In genomic region chr16:88430185-88430523, GRCh38 we compare ENCODE assay signal across 10 cellular contexts. TPM values are rescaled to one million over a fixed set of nuclear protein-coding genes. Genes with fewer than 3 reads are reported as not detected.
DNase-seq lines count a peak whose midpoint lies in the region; ATAC-seq lines count a peak whose summit lies in the region.
"Had no signal": no experiment of that assay in that cellular context is flagged by ENCODE, and none has a peak within 500 bp of the region (broad histone marks: within the 10 kb centered on the region; RNA-seq: fewer than 3 reads in every experiment).

No MANE protein-coding gene starts in this region.

- POLR2A ChIA-PET in activated CD4-positive, alpha-beta memory T cell treated with anti-CD3 and anti-CD28 coated beads, Interleukin-2, amount 10 ng/mL, durations not matched to agents 7 days and 5 days (lab: Charles Lee): interaction anchor here (0.7 to 1.1 kb wide), 3 partner anchors 15 to 474 kb away, joined by 3 to 4 read pairs (median 3); no protein-coding TSS in a partner anchor

- no peaks in the 10 kb centered on the region for H3K9me3 Mint-ChIP-seq in activated CD4-positive, alpha-beta memory T cell treated with anti-CD3 and anti-CD28 coated beads, Interleukin-2, amount 10 ng/mL, durations not matched to agents 7 days and 5 days
- H3K9me3 Mint-ChIP-seq in stimulated activated memory B cell treated with anti-CD40 and anti-IgM and Interleukin-4, amounts not matched to agents 10 μg/mL and 1 μg/mL and 100 μg/mL, for 72 hours: no peaks in the 10 kb centered on the region

- no peak overlapping the region for H3K27ac Mint-ChIP-seq in activated CD4-positive, alpha-beta memory T cell treated with anti-CD3 and anti-CD28 coated beads, Interleukin-2, amount 10 ng/mL, durations not matched to agents 7 days and 5 days
- H3K27ac Mint-ChIP-seq in stimulated activated memory B cell treated with anti-CD40 and anti-IgM and Interleukin-4, amounts not matched to agents 10 μg/mL and 1 μg/mL and 100 μg/mL, for 72 hours: peak overlapping the region; percentile 77

- no peaks in the 10 kb centered on the region for H3K36me3 Mint-ChIP-seq in activated CD4-positive, alpha-beta memory T cell treated with anti-CD3 and anti-CD28 coated beads, Interleukin-2, amount 10 ng/mL, durations not matched to agents 7 days and 5 days (ENCODE audit: low read depth)
- H3K36me3 Mint-ChIP-seq in stimulated activated memory B cell treated with anti-CD40 and anti-IgM and Interleukin-4, amounts not matched to agents 10 μg/mL and 1 μg/mL and 100 μg/mL, for 72 hours: no peaks in the 10 kb centered on the region

- intact Hi-C loops in left ventricle myocardium superior (cut with micrococcal nuclease) (no loop called here), posterior vena cava (cut with DNase I) (loop anchor here in 1 of 2 donors (10.0 kb wide), 1 partner anchor 235 kb away; no protein-coding TSS in a partner anchor)

- peak; percentile 21 for ATAC-seq in left ventricle myocardium superior
- peak; percentile 34 for ATAC-seq in stimulated activated memory B cell treated with anti-CD40 and anti-IgM and Interleukin-4, amounts not matched to agents 10 μg/mL and 1 μg/mL and 100 μg/mL, for 72 hours
- no peak for ATAC-seq in HG03469 (IDR thresholded peaks at IDR 0.05; ENCODE audit: unreplicated experiment)

- H3K27me3 Mint-ChIP-seq in activated CD4-positive, alpha-beta memory T cell treated with anti-CD3 and anti-CD28 coated beads, Interleukin-2, amount 10 ng/mL, durations not matched to agents 7 days and 5 days: peaks cover 8% of the 10 kb centered on the region
- H3K27me3 Mint-ChIP-seq in stimulated activated memory B cell treated with anti-CD40 and anti-IgM and Interleukin-4, amounts not matched to agents 10 μg/mL and 1 μg/mL and 100 μg/mL, for 72 hours: no peaks in the 10 kb centered on the region

- H3K4me1 Mint-ChIP-seq in activated CD4-positive, alpha-beta memory T cell treated with anti-CD3 and anti-CD28 coated beads, Interleukin-2, amount 10 ng/mL, durations not matched to agents 7 days and 5 days: peaks cover 7% of the 10 kb centered on the region
- peaks cover 23% of the 10 kb centered on the region for H3K4me1 Mint-ChIP-seq in stimulated activated memory B cell treated with anti-CD40 and anti-IgM and Interleukin-4, amounts not matched to agents 10 μg/mL and 1 μg/mL and 100 μg/mL, for 72 hours

- H3K4me3 Mint-ChIP-seq in activated CD4-positive, alpha-beta memory T cell treated with anti-CD3 and anti-CD28 coated beads, Interleukin-2, amount 10 ng/mL, durations not matched to agents 7 days and 5 days: peak overlapping the region; percentile 41
- H3K4me3 Mint-ChIP-seq in stimulated activated memory B cell treated with anti-CD40 and anti-IgM and Interleukin-4, amounts not matched to agents 10 μg/mL and 1 μg/mL and 100 μg/mL, for 72 hours: peak overlapping the region; percentile 72

- CTCF ChIA-PET in activated CD4-positive, alpha-beta memory T cell treated with anti-CD3 and anti-CD28 coated beads, Interleukin-2, amount 10 ng/mL, durations not matched to agents 7 days and 5 days (lab: Charles Lee): interaction anchor here (0.7 to 1.0 kb wide), 4 partner anchors 22 to 445 kb away, joined by 3 to 4 read pairs (median 3); partner anchors contain the start of gene ZFPM1

- DNase-seq in NOMO-1 (lab: John Stamatoyannopoulos, UW; ENCODE audit: unreplicated experiment in 2 of 2) (peak; percentile 17 to 19), NOMO-1 treated with dmso at 0.1 percent for 144 hours (lab: John Stamatoyannopoulos, UW; ENCODE audit: unreplicated experiment) (no peak), left ventricle myocardium superior (no peak), posterior vena cava (ENCODE audit: low spot score) (no peak), NCI-H2171 treated with DMSO at 0.1 percent for 48 hours (lab: John Stamatoyannopoulos, UW) (no peak)
- no peak for DNase-seq in activated CD4-positive, alpha-beta memory T cell treated with anti-CD3 and anti-CD28 coated beads, Interleukin-2, amount 10 ng/mL, durations not matched to agents 7 days and 5 days
- DNase-seq: 8988T, cerebellar nuclear complex had no signal

RNA-seq across cellular contexts. Expression of gene ZFPM1, which starts 22.9 kb away (rescaled TPM):
- total RNA-seq in activated CD4-positive, alpha-beta memory T cell treated with anti-CD3 and anti-CD28 coated beads, Interleukin-2, amount 10 ng/mL, durations not matched to agents 7 days and 5 days: 10 to 100 TPM; 15.4 to 15.7 TPM
- 3.5 TPM for total RNA-seq in left ventricle myocardium superior
- 1 to 10 TPM; 4.0 to 4.3 TPM for total RNA-seq in posterior vena cava

RNA-seq across cellular contexts. Expression of gene ZNF469, which starts 47.4 kb away (rescaled TPM):
- total RNA-seq in activated CD4-positive, alpha-beta memory T cell treated with anti-CD3 and anti-CD28 coated beads, Interleukin-2, amount 10 ng/mL, durations not matched to agents 7 days and 5 days: under 1 TPM; 0.23 to 0.28 TPM
- 1.0 TPM for total RNA-seq in left ventricle myocardium superior
- 1 to 10 TPM; 2.9 to 6.2 TPM for total RNA-seq in posterior vena cava

Comparison
In these comparisons a context has a peak if more than half of its experiments do, and no peak if none do; other contexts are left out.
1. DNase-seq: peak in NOMO-1 (2 of 2); none in NOMO-1 treated with dmso at 0.1 percent for 144 hours (single experiment), activated CD4-positive, alpha-beta memory T cell treated with anti-CD3 and anti-CD28 coated beads, Interleukin-2, amount 10 ng/mL, durations not matched to agents 7 days and 5 days (single experiment), left ventricle myocardium superior (single experiment), posterior vena cava (single experiment) and NCI-H2171 treated with DMSO at 0.1 percent for 48 hours (single experiment).